In the genomic region with DNA sequence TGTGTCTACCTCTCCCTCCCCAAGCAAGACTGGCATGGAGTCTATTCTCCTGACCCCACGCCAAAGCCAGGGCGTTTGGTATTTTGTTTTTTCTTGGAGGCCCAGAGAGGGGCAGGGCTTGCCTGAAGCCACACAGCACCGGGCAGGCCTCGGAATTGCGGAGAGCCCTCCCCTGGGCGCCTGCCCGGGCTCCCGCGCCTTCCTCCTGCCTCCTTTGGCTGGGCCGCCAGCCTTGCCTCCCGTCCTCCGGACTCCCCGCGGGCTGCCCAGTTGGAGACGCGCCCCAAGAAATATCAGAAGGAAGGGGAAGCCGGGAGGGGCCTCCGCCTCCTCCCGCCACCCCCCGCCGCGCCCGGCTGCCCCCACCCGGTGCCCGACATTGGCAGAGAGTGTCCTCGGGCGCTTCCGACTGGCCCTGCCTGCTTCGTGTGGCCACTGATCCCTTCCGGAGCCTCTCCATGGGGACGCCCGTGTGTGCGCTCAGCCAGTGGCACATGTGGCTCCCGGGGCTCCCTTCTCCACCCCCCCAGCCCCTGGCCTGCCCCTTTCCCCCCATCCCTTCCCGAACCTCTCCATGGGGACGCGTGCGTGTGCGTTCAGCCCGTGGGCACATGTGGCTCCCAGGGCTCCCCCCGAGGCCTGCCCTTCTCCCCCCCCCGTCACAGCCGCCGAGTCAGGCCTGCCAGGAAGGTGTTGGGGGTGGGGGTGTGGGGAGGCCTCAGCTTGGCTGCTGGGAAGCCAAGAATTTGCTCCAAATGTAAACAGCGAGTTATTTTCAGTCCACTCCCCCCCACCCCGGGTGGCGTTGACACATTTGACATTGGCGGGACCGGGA, we compare ENCODE assay signal across 1 cellular context.
TF ChIP-seq lines count a peak whose summit lies in the region.

No MANE protein-coding gene starts in this region.

TF ChIP-seq in H1, 55 proteins besides CTCF, POLR2A, EP300 and RAD21:
- no peak for TF ChIP-seq SP4 (IDR thresholded peaks at IDR 0.05; ENCODE audit: low read length)
- TF ChIP-seq, protein P1, sequence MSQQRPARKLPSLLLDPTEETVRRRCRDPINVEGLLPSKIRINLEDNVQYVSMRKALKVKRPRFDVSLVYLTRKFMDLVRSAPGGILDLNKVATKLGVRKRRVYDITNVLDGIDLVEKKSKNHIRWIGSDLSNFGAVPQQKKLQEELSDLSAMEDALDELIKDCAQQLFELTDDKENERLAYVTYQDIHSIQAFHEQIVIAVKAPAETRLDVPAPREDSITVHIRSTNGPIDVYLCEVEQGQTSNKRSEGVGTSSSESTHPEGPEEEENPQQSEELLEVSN (IDR thresholded peaks at IDR 0.05) = 0 out of 2 replicates have a peak, but pooled peaks have one; percentile 11
- peak; percentile 50; the same call in 1 of the 2 replicates for TF ChIP-seq KDM1A (IDR thresholded peaks at IDR 0.05; ENCODE audit: borderline replicate concordance, low read length)
